ENCODE assay signal across 10 cellular contexts in genomic region chr1:15410884-15411245, GRCh38. TPM values are rescaled to one million over a fixed set of nuclear protein-coding genes. Genes with fewer than 3 reads are reported as not detected.
DNase-seq lines count a peak whose midpoint lies in the region; ATAC-seq and TF ChIP-seq lines count a peak whose summit lies in the region.
"Had no signal": no experiment of that assay in that cellular context is flagged by ENCODE, and none has a peak within 500 bp of the region (broad histone marks: within the 10 kb centered on the region; RNA-seq: fewer than 3 reads in every experiment).

No MANE protein-coding gene starts in this region.

- H3K27me3 ChIP-seq in adipocyte (replicated peaks; ENCODE audit: control insufficient read depth, insufficient read depth, low read length), result no peaks in the 10 kb centered on the region
- H3K27me3 ChIP-seq in right lobe of liver, result no peaks in the 10 kb centered on the region
- H3K27me3 ChIP-seq in thymus (ENCODE audit: control insufficient read depth, insufficient read depth), result peaks cover 8% of the 10 kb centered on the region

- DNase-seq in activated T-cell treated with anti-CD3 and anti-CD28 coated beads, Interleukin-2, amount 50 U/mL, for 1 hour, result peak; percentile 26
- no peak for DNase-seq in activated T-cell treated with anti-CD3 and anti-CD28 coated beads for 4 hours
- DNase-seq in adipocyte (ENCODE audit: low read depth), result no peak
- DNase-seq in right lobe of liver, result peak in 1 of 3 donors; percentile 47
- DNase-seq in SIG-M5 treated with dmso at 0.1 percent for 504 hours (lab: John Stamatoyannopoulos, UW; ENCODE audit: unreplicated experiment), result no peak

- ATAC-seq in right lobe of liver, result no peak
- no peak for ATAC-seq in HG02588 (IDR thresholded peaks at IDR 0.05; ENCODE audit: unreplicated experiment)
- ATAC-seq in GM18520 (IDR thresholded peaks at IDR 0.05; ENCODE audit: unreplicated experiment), result no peak

- peak overlapping the region; percentile 86 for H3K9ac ChIP-seq in adipocyte (ENCODE audit: low read length)

- 62% methylated on average over 10 of the region's 11 CpGs for WGBS in right lobe of liver (ENCODE audit: insufficient coverage, low coverage, low lambda C conversion rate, missing lambda C conversion rate)
- 5% methylated on average over 11 of the region's 11 CpGs for WGBS in thymus

- no peak for TF ChIP-seq POLR2A in right lobe of liver (IDR thresholded peaks at IDR 0.05)

- H3K4me1 ChIP-seq in adipocyte (ENCODE audit: control insufficient read depth, insufficient read depth, low read length) (peaks cover 32% of the 10 kb centered on the region), right lobe of liver (no peaks in the 10 kb centered on the region), thymus (ENCODE audit: control insufficient read depth, insufficient read depth, low read length) (peaks cover 20% of the 10 kb centered on the region)

- H3K4me3 ChIP-seq in adipocyte (ENCODE audit: low read length) (peak overlapping the region; percentile 85), right lobe of liver (peak overlapping the region; percentile 78 to 94 (median 89)), thymus (ENCODE audit: low read length) (peak overlapping the region; percentile 73)

- H3K9me3 ChIP-seq in adipocyte (ENCODE audit: control insufficient read depth, low read length) (no peaks in the 10 kb centered on the region), right lobe of liver (no peaks in the 10 kb centered on the region), thymus (ENCODE audit: control insufficient read depth) (no peaks in the 10 kb centered on the region)

- intact Hi-C loops in right lobe of liver (cut with DNase I), result no loop called here

- H3K27ac ChIP-seq in right lobe of liver, result peak overlapping the region in 2 of 3 donors; percentile 24 to 33
- no peak overlapping the region for H3K27ac ChIP-seq in thymus (ENCODE audit: low read depth)

- TF ChIP-seq CTCF in right lobe of liver (IDR thresholded peaks at IDR 0.05), result no peak

- H3K36me3 ChIP-seq in adipocyte (ENCODE audit: control insufficient read depth, insufficient read depth, low read length, severe bottlenecking) (no peaks in the 10 kb centered on the region), right lobe of liver (no peaks in the 10 kb centered on the region), thymus (ENCODE audit: control insufficient read depth, insufficient read depth) (peaks cover 8% of the 10 kb centered on the region)

RNA-seq across cellular contexts. Expression of gene EFHD2, which starts 1.2 kb away (rescaled TPM):
- total RNA-seq in right lobe of liver, result 10 to 100 TPM in 5 of 6 experiments, 1 to 10 TPM in 1; 9.9 to 19.4 (median 15.6) TPM
- 62.3 TPM for polyA plus RNA-seq in thymus

RNA-seq across cellular contexts. Expression of gene CTRC, which starts 27.4 kb away (rescaled TPM):
- not detected for total RNA-seq in right lobe of liver
- polyA plus RNA-seq in thymus, result 1.6 TPM
- total RNA-seq: renal cortical epithelial cell had no signal

RNA-seq across cellular contexts. Expression of gene CELA2A, which starts 45.7 kb away (rescaled TPM):
- total RNA-seq in right lobe of liver, result not detected
- 0.41 TPM for polyA plus RNA-seq in thymus
- total RNA-seq: renal cortical epithelial cell, RPMI7951 had no signal
